ENCODE assay signal across 1 cellular context in genomic region chr2:232700154-232700553, GRCh38.
TF ChIP-seq lines count a peak whose summit lies in the region.

No MANE protein-coding gene starts in this region.

TF ChIP-seq in K562, 482 proteins besides CTCF, POLR2A, EP300 and RAD21 (continued from another document):
- no peak for TF ChIP-seq PHF8 (IDR thresholded peaks at IDR 0.05; ENCODE audit: borderline replicate concordance, low read length)
- no peak for TF ChIP-seq NR2C2 (CRISPR knock-in tag; IDR thresholded peaks at IDR 0.05)
- 0 out of 2 replicates have a peak, but pooled peaks have one; percentile 20 for TF ChIP-seq NR2C2 (tag; IDR thresholded peaks at IDR 0.05)
- TF ChIP-seq FOXK2 (conservative IDR thresholded peaks at IDR 0.05 in 1 of 2, IDR thresholded peaks at IDR 0.05 in 1 of 2; ENCODE audit: low read depth in 2 of 2): 0 out of 4 replicates have a peak, but pooled peaks have one; percentile 19
- TF ChIP-seq SOX6 (IDR thresholded peaks at IDR 0.05): peak; percentile 90
- TF ChIP-seq SETDB1 (IDR thresholded peaks at IDR 0.05; ENCODE audit: low read length): no peak
- peak; percentile 80 for TF ChIP-seq ESRRA (IDR thresholded peaks at IDR 0.05; ENCODE audit: borderline replicate concordance, low read depth)
- no peak for TF ChIP-seq PCBP2 (IDR thresholded peaks at IDR 0.05; ENCODE audit: low read depth, low read length, poor library complexity, severe bottlenecking)
- no peak for TF ChIP-seq KDM2B (CRISPR knock-in tag; IDR thresholded peaks at IDR 0.05)
- 0 out of 2 replicates have a peak, but pooled peaks have one; percentile 37 for TF ChIP-seq SMARCA4 (IDR thresholded peaks at IDR 0.05)
- TF ChIP-seq NFE2L1 (tag; IDR thresholded peaks at IDR 0.05; ENCODE audit: borderline replicate concordance, low read depth): 0 out of 2 replicates have a peak, but pooled peaks have one; percentile 4
- TF ChIP-seq MCM2 (IDR thresholded peaks at IDR 0.05; ENCODE audit: low read depth): no peak
- no peak for TF ChIP-seq SUPT5H (IDR thresholded peaks at IDR 0.05)
- no peak for TF ChIP-seq RBM14 (IDR thresholded peaks at IDR 0.05; ENCODE audit: borderline replicate concordance, insufficient read depth, low read depth, low read length)
- no peak for TF ChIP-seq GATA2 (CRISPR knock-in tag; IDR thresholded peaks at IDR 0.05)
- TF ChIP-seq HNRNPUL1 (IDR thresholded peaks at IDR 0.05; ENCODE audit: low read length): no peak
- no peak for TF ChIP-seq PBX2 (CRISPR knock-in tag; IDR thresholded peaks at IDR 0.05; ENCODE audit: low read depth)
- no peak for TF ChIP-seq PBX2 (tag; conservative IDR thresholded peaks at IDR 0.05; ENCODE audit: low read depth)
- TF ChIP-seq SIX5 (IDR thresholded peaks at IDR 0.05; ENCODE audit: borderline replicate concordance in 1 of 2, insufficient read depth in 1 of 2, low read depth in 1 of 2, low read length in 2 of 2): no peak
